In the genomic region with DNA sequence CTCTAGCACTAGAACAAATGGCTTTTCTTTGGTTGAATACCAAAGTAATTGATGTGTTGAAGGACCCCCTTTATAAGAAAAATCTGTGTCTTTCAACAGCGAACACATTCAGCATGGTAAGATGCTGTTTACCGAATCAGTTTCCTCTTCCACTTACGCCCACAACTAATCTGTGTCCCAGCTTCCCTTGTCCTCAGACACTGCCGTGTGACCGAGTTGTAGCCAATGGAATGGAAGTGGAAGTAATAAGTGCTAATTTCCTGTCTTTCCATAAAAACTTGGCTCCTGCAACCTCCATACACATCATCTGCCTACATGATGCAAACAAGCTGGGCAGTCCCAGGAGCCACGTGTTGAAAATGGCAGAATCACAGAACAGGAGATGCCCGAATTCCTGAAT, we compare ENCODE assay signal across 9 cellular contexts. TPM values are rescaled to one million over a fixed set of nuclear protein-coding genes. Genes with fewer than 3 reads are reported as not detected.
DNase-seq lines count a peak whose midpoint lies in the region; ATAC-seq and TF ChIP-seq lines count a peak whose summit lies in the region.
"Had no signal": no experiment of that assay in that cellular context is flagged by ENCODE, and none has a peak within 500 bp of the region (broad histone marks: within the 10 kb centered on the region; RNA-seq: fewer than 3 reads in every experiment).

No MANE protein-coding gene starts in this region.

- H3K4me3 ChIP-seq in fibroblast of lung (replicated peaks in 1 of 4; ENCODE audit: control extremely low read depth in 1 of 4, insufficient read depth in 1 of 4, low read depth in 3 of 4, low read length in 4 of 4) (no peak overlapping the region), sigmoid colon (no peak overlapping the region), WERI-Rb-1 (ENCODE audit: low read depth, low read length) (no peak overlapping the region)
- H3K4me3 ChIP-seq: Peyer's patch had no signal

- H3K4me1 ChIP-seq in fibroblast of lung (ENCODE audit: control insufficient read depth, extremely low read depth, insufficient read depth, low read length) (no peaks in the 10 kb centered on the region), sigmoid colon (peaks cover 0 to 30% (median 8%) of the 10 kb centered on the region in 4 donors)
- H3K4me1 ChIP-seq: Peyer's patch had no signal

- TF ChIP-seq CTCF in HFFc6 (IDR thresholded peaks at IDR 0.05) (no peak), fibroblast of lung (conservative IDR thresholded peaks at IDR 0.05 in 1 of 2, IDR thresholded peaks at IDR 0.05 in 1 of 2; ENCODE audit: low read depth in 1 of 2, low read length in 2 of 2) (no peak), sigmoid colon (IDR thresholded peaks at IDR 0.05) (no peak), WERI-Rb-1 (IDR thresholded peaks at IDR 0.05; ENCODE audit: low read depth, low read length) (no peak)

- no peak overlapping the region for H3K9ac ChIP-seq in fibroblast of lung (ENCODE audit: insufficient read depth, low read length)

- H3K27me3 ChIP-seq in fibroblast of lung (ENCODE audit: control insufficient read depth, insufficient read depth, low read length) = no peaks in the 10 kb centered on the region
- no peaks in the 10 kb centered on the region for H3K27me3 ChIP-seq in sigmoid colon
- H3K27me3 ChIP-seq in WERI-Rb-1 (ENCODE audit: insufficient read depth, low read depth, severe bottlenecking) = no peaks in the 10 kb centered on the region
- H3K27me3 ChIP-seq: Peyer's patch had no signal

- peak; percentile 50 for DNase-seq in HFFc6
- DNase-seq in fibroblast of lung (ENCODE audit: low read depth in 2 of 2) = peak; percentile 31 to 62
- DNase-seq in sigmoid colon = peak; percentile 76
- DNase-seq in stimulated activated naive CD8-positive, alpha-beta T cell treated with anti-CD3 and anti-CD28 coated beads, Interleukin-15, amount 100 ng/mL, for 72 hours = no peak
- DNase-seq in WERI-Rb-1 = no peak
- DNase-seq: activated effector memory CD4-positive, alpha-beta T cell treated with Interleukin-2 at 50 U/mL for 16 hours; NCI-H1694 treated with DMSO at 0.1 percent for 48 hours; Peyer's patch had no signal

- no peak for TF ChIP-seq POLR2A in sigmoid colon (IDR thresholded peaks at IDR 0.05)

- H2AFZ ChIP-seq in fibroblast of lung (ENCODE audit: low read length) = no peak overlapping the region

- peaks cover 16% of the 10 kb centered on the region for H3K36me3 Mint-ChIP-seq in HFFc6 (ENCODE audit: low read depth)

- no peaks in the 10 kb centered on the region for H3K79me2 ChIP-seq in fibroblast of lung (ENCODE audit: control insufficient read depth, insufficient read depth, low read length)

- intact Hi-C loops in sigmoid colon (cut with DNase I) = no loop called here

- H3K27ac ChIP-seq in fibroblast of lung (ENCODE audit: insufficient read depth, low read length) (no peak overlapping the region), sigmoid colon (peak overlapping the region; percentile 15 to 47 (median 26)), WERI-Rb-1 (no peak overlapping the region)

- peaks cover 13% of the 10 kb centered on the region for H3K4me1 Mint-ChIP-seq in HFFc6 (ENCODE audit: low read depth)
- peaks cover 20% of the 10 kb centered on the region for H3K4me1 Mint-ChIP-seq in stimulated activated naive CD8-positive, alpha-beta T cell treated with anti-CD3 and anti-CD28 coated beads, Interleukin-15, amount 100 ng/mL, for 72 hours

- H3K36me3 ChIP-seq in fibroblast of lung (ENCODE audit: control insufficient read depth, insufficient read depth, low read length) (peaks cover 15% of the 10 kb centered on the region), sigmoid colon (peaks cover 2 to 8% (median 3%) of the 10 kb centered on the region in 4 donors), WERI-Rb-1 (no peaks in the 10 kb centered on the region)

- no peaks in the 10 kb centered on the region for H3K9me3 Mint-ChIP-seq in HFFc6
- no peaks in the 10 kb centered on the region for H3K9me3 Mint-ChIP-seq in stimulated activated naive CD8-positive, alpha-beta T cell treated with anti-CD3 and anti-CD28 coated beads, Interleukin-15, amount 100 ng/mL, for 72 hours

- no peak for TF ChIP-seq EP300 in sigmoid colon (IDR thresholded peaks at IDR 0.05)

- peaks cover 8% of the 10 kb centered on the region for H3K27me3 Mint-ChIP-seq in HFFc6 (ENCODE audit: insufficient read depth)
- H3K27me3 Mint-ChIP-seq in stimulated activated naive CD8-positive, alpha-beta T cell treated with anti-CD3 and anti-CD28 coated beads, Interleukin-15, amount 100 ng/mL, for 72 hours = no peaks in the 10 kb centered on the region

- no peak overlapping the region for H3K4me2 ChIP-seq in fibroblast of lung (ENCODE audit: extremely low read depth, insufficient read depth, low read length)

- WGBS in sigmoid colon, 2 donors = 54 to 66% methylated on average over 7 of the region's 7 CpGs

- no peaks in the 10 kb centered on the region for H4K20me1 ChIP-seq in fibroblast of lung (ENCODE audit: control insufficient read depth, extremely low read depth, insufficient read depth, low read length)

- ATAC-seq in stimulated activated naive CD8-positive, alpha-beta T cell treated with anti-CD3 and anti-CD28 coated beads, Interleukin-15, amount 100 ng/mL, for 72 hours = no peak
- no peak for ATAC-seq in HG03175 (IDR thresholded peaks at IDR 0.05; ENCODE audit: unreplicated experiment)

- H3K9me3 ChIP-seq in fibroblast of lung (ENCODE audit: control insufficient read depth, insufficient read depth, low read depth, low read length) (no peaks in the 10 kb centered on the region), sigmoid colon (no peaks in the 10 kb centered on the region), WERI-Rb-1 (ENCODE audit: severe bottlenecking) (no peaks in the 10 kb centered on the region)
- H3K9me3 ChIP-seq: Peyer's patch had no signal

- H3K4me3 Mint-ChIP-seq in HFFc6 = no peak overlapping the region
- no peak overlapping the region for H3K4me3 Mint-ChIP-seq in stimulated activated naive CD8-positive, alpha-beta T cell treated with anti-CD3 and anti-CD28 coated beads, Interleukin-15, amount 100 ng/mL, for 72 hours

- no peak overlapping the region for H3K27ac Mint-ChIP-seq in HFFc6
- H3K27ac Mint-ChIP-seq in stimulated activated naive CD8-positive, alpha-beta T cell treated with anti-CD3 and anti-CD28 coated beads, Interleukin-15, amount 100 ng/mL, for 72 hours = no peak overlapping the region

RNA-seq across cellular contexts. Expression of a gene that starts 10.4 kb away (rescaled TPM):
- 100 to 1,000 TPM in 3 of 6 experiments, 10 to 100 TPM in 3; 82.6 to 115 (median 94.7) TPM for total RNA-seq in HFFc6 (2021; fragmentation: NEBNext Ultra II Directional; extraction: Animal tissue kit (Norgen Biotek cat#: 25700))
- total RNA-seq in fibroblast of lung (89.1 and 99.6 TPM in 2 replicates), sigmoid colon (100 to 1,000 TPM; 107 to 120 (median 111) TPM)
- polyA plus RNA-seq in fibroblast of lung (78.1 and 84.9 TPM in 2 replicates), sigmoid colon (10 to 100 TPM; 39.8 to 76.2 (median 51.1) TPM)
- polyA plus RNA-seq in fibroblast of lung (2012) = 85.4 and 87.1 TPM in 2 replicates
- 154 and 202 TPM in 2 replicates for polyA minus RNA-seq in fibroblast of lung (ENCODE audit: low replicate concordance)

RNA-seq across cellular contexts. Expression of a gene that starts 32.4 kb away (rescaled TPM):
- total RNA-seq in HFFc6 (2021; fragmentation: NEBNext Ultra II Directional; extraction: Animal tissue kit (Norgen Biotek cat#: 25700)) = 100 to 1,000 TPM; 234 to 296 (median 268) TPM
- total RNA-seq in fibroblast of lung (336 and 518 TPM in 2 replicates), sigmoid colon (10 to 100 TPM; 62.3 to 94.5 (median 68.6) TPM)
- polyA plus RNA-seq in fibroblast of lung (208 and 214 TPM in 2 replicates), sigmoid colon (100 to 1,000 TPM; 201 to 368 (median 265) TPM)
- 336 and 399 TPM in 2 replicates for polyA plus RNA-seq in fibroblast of lung (2012)
- 1,738 and 1,898 TPM in 2 replicates for polyA minus RNA-seq in fibroblast of lung (ENCODE audit: low replicate concordance)

RNA-seq across cellular contexts. Expression of a gene that starts 36.7 kb away (rescaled TPM):
- 10 to 100 TPM; 12.9 to 19.2 (median 17.7) TPM for total RNA-seq in HFFc6 (2021; fragmentation: NEBNext Ultra II Directional; extraction: Animal tissue kit (Norgen Biotek cat#: 25700))
- 10.7 and 12.1 TPM in 2 replicates for total RNA-seq in fibroblast of lung
- polyA plus RNA-seq in fibroblast of lung = 10.0 and 16.2 TPM in 2 replicates
- polyA plus RNA-seq in fibroblast of lung (2012) = 12.3 and 19.5 TPM in 2 replicates
- 1.2 and 1.7 TPM in 2 replicates for polyA minus RNA-seq in fibroblast of lung (ENCODE audit: low replicate concordance)
- total RNA-seq in sigmoid colon = 10 to 100 TPM; 18.5 to 29.9 (median 25.7) TPM
- polyA plus RNA-seq in sigmoid colon = 10 to 100 TPM; 20.4 to 36.6 (median 29.1) TPM

RNA-seq across cellular contexts. Expression of a gene that starts 40.7 kb away (rescaled TPM):
- 1 to 10 TPM; 2.9 to 4.3 (median 3.6) TPM for total RNA-seq in HFFc6 (2021; fragmentation: NEBNext Ultra II Directional; extraction: Animal tissue kit (Norgen Biotek cat#: 25700))
- total RNA-seq in fibroblast of lung = 2.1 TPM in 2 replicates
- 1.3 and 2.9 TPM in 2 replicates for polyA plus RNA-seq in fibroblast of lung
- 1.9 and 3.1 TPM in 2 replicates for polyA plus RNA-seq in fibroblast of lung (2012)
- polyA minus RNA-seq in fibroblast of lung (ENCODE audit: low replicate concordance) = 5.5 and 5.9 TPM in 2 replicates
- 10 to 100 TPM in 2 of 4 donors, 1 to 10 TPM in 2; 5.4 to 22.7 (median 9.6) TPM for total RNA-seq in sigmoid colon
- polyA plus RNA-seq in sigmoid colon = 1 to 10 TPM in 1 of 3 donors, under 1 TPM in 1, not detected in 1; 0.69 to 2.2 TPM

RNA-seq across cellular contexts. Expression of a gene that starts 46.3 kb away (rescaled TPM):
- total RNA-seq in HFFc6 (2021; fragmentation: NEBNext Ultra II Directional; extraction: Animal tissue kit (Norgen Biotek cat#: 25700)) = 100 to 1,000 TPM; 148 to 178 (median 165) TPM
- total RNA-seq in fibroblast of lung = 131 and 136 TPM in 2 replicates
- polyA plus RNA-seq in fibroblast of lung = 68.1 and 96.6 TPM in 2 replicates
- polyA plus RNA-seq in fibroblast of lung (2012) = 153 and 184 TPM in 2 replicates
- polyA minus RNA-seq in fibroblast of lung (ENCODE audit: low replicate concordance) = 269 and 515 TPM in 2 replicates
- total RNA-seq in sigmoid colon = 100 to 1,000 TPM in 1 of 4 donors, 10 to 100 TPM in 3; 59.6 to 102 (median 67.2) TPM
- polyA plus RNA-seq in sigmoid colon = 100 to 1,000 TPM; 137 to 226 (median 192) TPM

Comparison
In these comparisons a context has a peak if more than half of its experiments do, and no peak if none do; other contexts are left out.
1. DNase-seq: peak in HFFc6 (single experiment), fibroblast of lung (2 of 2) and sigmoid colon (single experiment); none in stimulated activated naive CD8-positive, alpha-beta T cell treated with anti-CD3 and anti-CD28 coated beads, Interleukin-15, amount 100 ng/mL, for 72 hours (0 of 2) and WERI-Rb-1 (single experiment).
2. H3K27ac ChIP-seq: peak in sigmoid colon (4 of 4); none in fibroblast of lung (single experiment) and WERI-Rb-1 (single experiment).